8 cellular contexts compared by ENCODE assay signal in genomic region chr5:168578506-168579205, GRCh38. TPM values are rescaled to one million over a fixed set of nuclear protein-coding genes. Genes with fewer than 3 reads are reported as not detected.
DNase-seq lines count a peak whose midpoint lies in the region; ATAC-seq, FAIRE-seq and TF ChIP-seq lines count a peak whose summit lies in the region.

No MANE protein-coding gene starts in this region.

- intact Hi-C loops in posterior vena cava (cut with DNase I), result no loop called here

- peak overlapping the region; percentile 86 for H4K91ac ChIP-seq in trophoblast cell (ENCODE audit: low read depth, low read length)

- peaks cover 4% of the 10 kb centered on the region in 2 experiments for H3K4me1 ChIP-seq in trophoblast cell (ENCODE audit: control insufficient read depth in 1 of 2, insufficient read depth in 2 of 2, low read length in 2 of 2)

- H2AK5ac ChIP-seq in trophoblast cell (ENCODE audit: low read length), result peak overlapping the region; percentile 1

- peak overlapping the region; percentile 68 for H4K8ac ChIP-seq in trophoblast cell (ENCODE audit: low read depth, low read length)

- peak overlapping the region; percentile 73 for H3K14ac ChIP-seq in trophoblast cell (ENCODE audit: low read length)

- DNase-seq in EH (ENCODE audit: low read depth), result peak; percentile 3
- peak; percentile 30 for DNase-seq in HTR-8/SVneo (ENCODE audit: insufficient read length, low spot score)
- no peak for DNase-seq in foreskin fibroblast
- peak; percentile 64 to 79 for DNase-seq in trophoblast cell
- DNase-seq in NCI-H187 treated with DMSO at 0.1 percent for 48 hours (lab: John Stamatoyannopoulos, UW), result no peak
- no peak for DNase-seq in posterior vena cava (ENCODE audit: low spot score)

- no peak overlapping the region for H3K23ac ChIP-seq in trophoblast cell (ENCODE audit: low read length)

- H2AFZ ChIP-seq in trophoblast cell (ENCODE audit: insufficient read depth, low read length, poor library complexity), result peak overlapping the region; percentile 6

- H2BK120ac ChIP-seq in trophoblast cell (ENCODE audit: insufficient read depth, low read length, poor library complexity), result peak overlapping the region; percentile 54

- peaks cover 14% of the 10 kb centered on the region for H3K79me1 ChIP-seq in trophoblast cell (ENCODE audit: low read length)

- no CpG with 5 or more reads among the region's 32 CpGs for WGBS in trophoblast cell (ENCODE audit: extremely low coverage, insufficient coverage, insufficient read length)

- peak overlapping the region; percentile 87 for H3K4me2 ChIP-seq in trophoblast cell (ENCODE audit: low read length)

- H3K36me3 ChIP-seq in trophoblast cell (ENCODE audit: control insufficient read depth in 1 of 2, insufficient read depth in 2 of 2, low read length in 2 of 2), result peaks cover 0 to 2% of the 10 kb centered on the region in 2 experiments

- peak overlapping the region; percentile 31 for H3K18ac ChIP-seq in trophoblast cell (ENCODE audit: low read length)

- peak overlapping the region; percentile 10 for H4K12ac ChIP-seq in trophoblast cell (ENCODE audit: low read depth, low read length)

- TF ChIP-seq CTCF in WI38 (IDR thresholded peaks at IDR 0.05; ENCODE audit: low read depth, low read length) (no peak), foreskin fibroblast (IDR thresholded peaks at IDR 0.05; ENCODE audit: low read depth, low read length) (no peak)

- FAIRE-seq in HTR-8/SVneo (lab: Jason Lieb, UNC), result no peak

- peak overlapping the region; percentile 76 for H3K4ac ChIP-seq in trophoblast cell (ENCODE audit: low read depth, low read length)

- peak overlapping the region; percentile 90 for H3K4me3 ChIP-seq in WI38 (ENCODE audit: low read depth, low read length)
- peak overlapping the region; percentile 82 to 92 for H3K4me3 ChIP-seq in foreskin fibroblast (ENCODE audit: low read depth in 1 of 2, low read length in 2 of 2)
- peak overlapping the region; percentile 79 for H3K4me3 ChIP-seq in trophoblast cell (ENCODE audit: low read depth, low read length)

- peak overlapping the region; percentile 74 for H2BK5ac ChIP-seq in trophoblast cell (ENCODE audit: low read depth, low read length, poor library complexity)

- peaks cover 15% of the 10 kb centered on the region for H3K79me2 ChIP-seq in trophoblast cell (ENCODE audit: control insufficient read depth, insufficient read depth, low read length, poor library complexity)

- ATAC-seq in GM21381 (IDR thresholded peaks at IDR 0.05; ENCODE audit: unreplicated experiment), result peak; percentile 16

- H3K27ac ChIP-seq in trophoblast cell (ENCODE audit: low read depth, low read length), result peak overlapping the region; percentile 77

- H3K9me3 ChIP-seq in trophoblast cell (ENCODE audit: insufficient read depth, low read depth, low read length), result no peaks in the 10 kb centered on the region

- H3K9ac ChIP-seq in trophoblast cell (ENCODE audit: low read length), result peak overlapping the region; percentile 84

- no peak overlapping the region for H2BK12ac ChIP-seq in trophoblast cell (ENCODE audit: low read length)

- no peaks in the 10 kb centered on the region for H3K27me3 ChIP-seq in trophoblast cell (ENCODE audit: insufficient read depth, low read length)

RNA-seq across cellular contexts. Expression of gene PANK3, which starts 0.5 kb away (rescaled TPM):
- polyA plus RNA-seq in trophoblast cell (2013), result 23.9 and 24.3 TPM in 2 replicates
- 10 to 100 TPM; 41.6 to 51.6 TPM for total RNA-seq in posterior vena cava

RNA-seq across cellular contexts. Expression of gene FBLL1, which starts 49.6 kb away (rescaled TPM):
- polyA plus RNA-seq in trophoblast cell (2013), result 0.52 and 0.54 TPM in 2 replicates
- under 1 TPM in 1 of 2 donors, not detected in 1; 0.24 TPM for total RNA-seq in posterior vena cava

Comparison
In these comparisons a context has a peak if more than half of its experiments do, and no peak if none do; other contexts are left out.
1. DNase-seq: peak in EH (single experiment), HTR-8/SVneo (single experiment) and trophoblast cell (2 of 2); none in foreskin fibroblast (0 of 2), NCI-H187 treated with DMSO at 0.1 percent for 48 hours (single experiment) and posterior vena cava (single experiment).
2. Peak in every context shown above with its lines, with median percentiles within 50 percentile points of each other: H3K4me3 ChIP-seq.